In genomic region chr6:140052757-140053729, GRCh38 we compare ENCODE assay signal across 10 cellular contexts.
DNase-seq lines count a peak whose midpoint lies in the region; ATAC-seq and TF ChIP-seq lines count a peak whose summit lies in the region.
"Had no signal": no experiment of that assay in that cellular context is flagged by ENCODE, and none has a peak within 500 bp of the region (broad histone marks: within the 10 kb centered on the region; RNA-seq: fewer than 3 reads in every experiment).

No MANE protein-coding gene starts in this region.

- H3K27ac Mint-ChIP-seq in activated CD8-positive, alpha-beta T cell treated with anti-CD3 and anti-CD28 coated beads, Interleukin-2, amount 10 ng/mL, durations not matched to agents 7 days and 5 days: no peak overlapping the region
- H3K27ac Mint-ChIP-seq in Calu3 (ENCODE audit: unreplicated experiment): no peak overlapping the region
- H3K27ac Mint-ChIP-seq: B cell; stimulated activated naive CD8-positive, alpha-beta T cell treated with anti-CD3 and anti-CD28 coated beads, Interleukin-15, Interleukin-2, amounts not matched to agents 100 ng/mL and 50 ng/mL, for 24 hours had no signal

- no peaks in the 10 kb centered on the region for H3K27me3 Mint-ChIP-seq in activated CD8-positive, alpha-beta T cell treated with anti-CD3 and anti-CD28 coated beads, Interleukin-2, amount 10 ng/mL, durations not matched to agents 7 days and 5 days (ENCODE audit: low read depth)
- no peaks in the 10 kb centered on the region for H3K27me3 Mint-ChIP-seq in Calu3 (ENCODE audit: unreplicated experiment)

- TF ChIP-seq CTCF in epithelial cell of esophagus (IDR thresholded peaks at IDR 0.05; ENCODE audit: insufficient read depth, low read depth, low read length, missing control alignments) (peak; percentile 54), retinal pigment epithelial cell (conservative IDR thresholded peaks at IDR 0.05; ENCODE audit: low read depth, low read length) (peak; percentile 69), Calu3 (IDR thresholded peaks at IDR 0.05; ENCODE audit: unreplicated experiment) (no peak)

- BruUV-seq in Calu3 (replicated peaks; lab: Mats Ljungman, UMichigan): no TSS peak

- DNase-seq in NCI-H82 (lab: John Stamatoyannopoulos, UW): peak; percentile 19
- DNase-seq in NCI-H82 treated with DMSO at 0.1 percent for 48 hours (lab: John Stamatoyannopoulos, UW; ENCODE audit: unreplicated experiment): no peak
- peak; percentile 48 for DNase-seq in NCI-H69 (lab: John Stamatoyannopoulos, UW)
- DNase-seq in epithelial cell of esophagus (ENCODE audit: low read depth): peak; percentile 52
- DNase-seq in retinal pigment epithelial cell (ENCODE audit: low read depth): no peak
- no peak for DNase-seq in activated CD8-positive, alpha-beta T cell treated with anti-CD3 and anti-CD28 coated beads, Interleukin-2, amount 10 ng/mL, durations not matched to agents 7 days and 5 days
- DNase-seq in Calu3: no peak

- CTCF ChIA-PET in activated CD8-positive, alpha-beta T cell treated with anti-CD3 and anti-CD28 coated beads, Interleukin-2, amount 10 ng/mL, durations not matched to agents 7 days and 5 days (lab: Charles Lee): interaction anchor here (1.1 to 1.5 kb wide), 3 partner anchors 9 to 12 kb away, joined by 3 read pairs; no protein-coding TSS in a partner anchor
- CTCF ChIA-PET in Calu3 (lab: Charles Lee): interaction anchor here (0.7 kb wide), 2 partner anchors 57 to 1188 kb away, joined by 3 read pairs; no protein-coding TSS in a partner anchor

- intact Hi-C loops in Calu3 (cut with micrococcal nuclease; ENCODE audit: unreplicated experiment): no loop called here

- ATAC-seq in activated CD8-positive, alpha-beta T cell treated with anti-CD3 and anti-CD28 coated beads, Interleukin-2, amount 10 ng/mL, durations not matched to agents 7 days and 5 days: no peak
- no peak for ATAC-seq in GM21381 (IDR thresholded peaks at IDR 0.05; ENCODE audit: unreplicated experiment)

- POLR2A ChIA-PET in activated CD8-positive, alpha-beta T cell treated with anti-CD3 and anti-CD28 coated beads, Interleukin-2, amount 10 ng/mL, durations not matched to agents 7 days and 5 days (lab: Charles Lee): no interaction called here

- no peak overlapping the region for H3K4me3 Mint-ChIP-seq in activated CD8-positive, alpha-beta T cell treated with anti-CD3 and anti-CD28 coated beads, Interleukin-2, amount 10 ng/mL, durations not matched to agents 7 days and 5 days
- no peak overlapping the region for H3K4me3 Mint-ChIP-seq in Calu3 (ENCODE audit: low read depth, unreplicated experiment)
- H3K4me3 Mint-ChIP-seq: B cell; stimulated activated naive CD8-positive, alpha-beta T cell treated with anti-CD3 and anti-CD28 coated beads, Interleukin-15, Interleukin-2, amounts not matched to agents 100 ng/mL and 50 ng/mL, for 24 hours had no signal

- H3K36me3 Mint-ChIP-seq in activated CD8-positive, alpha-beta T cell treated with anti-CD3 and anti-CD28 coated beads, Interleukin-2, amount 10 ng/mL, durations not matched to agents 7 days and 5 days (ENCODE audit: low read depth): no peaks in the 10 kb centered on the region
- no peaks in the 10 kb centered on the region for H3K36me3 Mint-ChIP-seq in Calu3 (ENCODE audit: insufficient read depth, unreplicated experiment)

- H3K4me3 ChIP-seq in epithelial cell of esophagus (ENCODE audit: low read length) (no peak overlapping the region), retinal pigment epithelial cell (ENCODE audit: low read length) (no peak overlapping the region)

- no peaks in the 10 kb centered on the region for H3K4me1 Mint-ChIP-seq in activated CD8-positive, alpha-beta T cell treated with anti-CD3 and anti-CD28 coated beads, Interleukin-2, amount 10 ng/mL, durations not matched to agents 7 days and 5 days (ENCODE audit: low read depth)
- H3K4me1 Mint-ChIP-seq in Calu3 (ENCODE audit: low read depth, unreplicated experiment): no peaks in the 10 kb centered on the region
- H3K4me1 Mint-ChIP-seq: B cell had no signal

- no peaks in the 10 kb centered on the region for H3K9me3 Mint-ChIP-seq in activated CD8-positive, alpha-beta T cell treated with anti-CD3 and anti-CD28 coated beads, Interleukin-2, amount 10 ng/mL, durations not matched to agents 7 days and 5 days (ENCODE audit: insufficient read depth)
- H3K9me3 Mint-ChIP-seq in Calu3 (ENCODE audit: low read depth, unreplicated experiment): no peaks in the 10 kb centered on the region
- H3K9me3 Mint-ChIP-seq: stimulated activated naive CD8-positive, alpha-beta T cell treated with anti-CD3 and anti-CD28 coated beads, Interleukin-15, Interleukin-2, amounts not matched to agents 100 ng/mL and 50 ng/mL, for 24 hours had no signal

Comparison
In these comparisons a context has a peak if more than half of its experiments do, and no peak if none do; other contexts are left out.
1. DNase-seq: peak in NCI-H82 (single experiment), NCI-H69 (single experiment) and epithelial cell of esophagus (single experiment); none in NCI-H82 treated with DMSO at 0.1 percent for 48 hours (single experiment), retinal pigment epithelial cell (single experiment), activated CD8-positive, alpha-beta T cell treated with anti-CD3 and anti-CD28 coated beads, Interleukin-2, amount 10 ng/mL, durations not matched to agents 7 days and 5 days (single experiment) and Calu3 (single experiment).